ENCODE assay signal across 16 cellular contexts in genomic region chr21:43597052-43597451, GRCh38.
DNase-seq lines count a peak whose midpoint lies in the region; ATAC-seq and TF ChIP-seq lines count a peak whose summit lies in the region.
"Had no signal": no experiment of that assay in that cellular context is flagged by ENCODE, and none has a peak within 500 bp of the region (broad histone marks: within the 10 kb centered on the region; RNA-seq: fewer than 3 reads in every experiment).

No MANE protein-coding gene starts in this region.

- no peak overlapping the region for H2BK15ac ChIP-seq in mesendoderm (replicated peaks; ENCODE audit: low read depth)

- DNase-seq in AG20443 (ENCODE audit: low spot score): peak; percentile 62
- DNase-seq in NCI-H226: peak; percentile 91
- peak; percentile 82 for DNase-seq in mammary epithelial cell
- peak; percentile 36 for DNase-seq in mesendoderm
- DNase-seq in activated CD8-positive, alpha-beta memory T cell treated with anti-CD3 and anti-CD28 coated beads, Interleukin-2, amount 50 U/mL, for 48 hours: no peak
- no peak for DNase-seq in right atrium auricular region (ENCODE audit: low spot score)
- DNase-seq: activated CD8-positive, alpha-beta memory T cell treated with anti-CD3 and anti-CD28 coated beads for 24 hours; activated naive CD4-positive, alpha-beta T cell treated with anti-CD3 and anti-CD28 coated beads, Interleukin-2, amount 50 U/mL, for 16 hours; Kasumi-1; left ventricle myocardium inferior; nucleus accumbens; OCI-M1; uterus had no signal

- in situ Hi-C loops in mammary epithelial cell (cut with MboI; ENCODE audit: low sequenced_read_pairs in 2 of 2): no loop called here

- H3K9ac ChIP-seq in mammary epithelial cell (ENCODE audit: insufficient read depth, low read length) (peak overlapping the region; percentile 20), mesendoderm (ENCODE audit: low read length) (no peak overlapping the region)
- H3K9ac ChIP-seq: BLaER1 had no signal

- H3K23ac ChIP-seq in mesendoderm (ENCODE audit: low read length): no peak overlapping the region

- intact Hi-C loops in mammary epithelial cell (cut with micrococcal nuclease): no loop called here

- H3K4me3 ChIP-seq in mammary epithelial cell (replicated peaks in 1 of 3; ENCODE audit: insufficient read depth in 1 of 3, low read depth in 2 of 3, low read length in 3 of 3) (no peak overlapping the region), mesendoderm (ENCODE audit: low read length) (no peak overlapping the region), right atrium auricular region (no peak overlapping the region)
- H3K4me3 ChIP-seq: BLaER1, left ventricle myocardium inferior, uterus had no signal

- H3K79me1 ChIP-seq in mesendoderm (ENCODE audit: low read length): no peaks in the 10 kb centered on the region

- no peak overlapping the region for H2AFZ ChIP-seq in mammary epithelial cell (ENCODE audit: low read depth, low read length)

- H4K5ac ChIP-seq in mesendoderm (ENCODE audit: low read length): no peak overlapping the region

- H3K27ac ChIP-seq in mammary epithelial cell (ENCODE audit: insufficient read depth, low read depth, low read length) (peak overlapping the region; percentile 76), mesendoderm (ENCODE audit: low read depth, low read length) (no peak overlapping the region), right atrium auricular region (no peak overlapping the region)
- H3K27ac ChIP-seq: BLaER1, left ventricle myocardium inferior, uterus had no signal

- no TSS peak for BruUV-seq in mammary epithelial cell (replicated peaks; lab: Mats Ljungman, UMichigan)

- H4K8ac ChIP-seq in mesendoderm (ENCODE audit: low read depth, low read length): no peak overlapping the region

- no peaks in the 10 kb centered on the region for H3K36me3 ChIP-seq in mammary epithelial cell (ENCODE audit: insufficient read depth, low read length)
- H3K36me3 ChIP-seq in mesendoderm (ENCODE audit: control insufficient read depth, insufficient read depth, low read length): no peaks in the 10 kb centered on the region
- H3K36me3 ChIP-seq in right atrium auricular region: no peaks in the 10 kb centered on the region
- H3K36me3 ChIP-seq: BLaER1, left ventricle myocardium inferior, uterus had no signal

- H3K4ac ChIP-seq in mesendoderm (ENCODE audit: low read depth, low read length): no peak overlapping the region

- no peaks in the 10 kb centered on the region for H3K9me3 ChIP-seq in mammary epithelial cell (replicated peaks; ENCODE audit: insufficient read depth, low read length)
- no peaks in the 10 kb centered on the region for H3K9me3 ChIP-seq in right atrium auricular region
- H3K9me3 ChIP-seq: BLaER1, left ventricle myocardium inferior, uterus had no signal

- H3K79me2 ChIP-seq in mammary epithelial cell (ENCODE audit: insufficient read depth, low read length) (no peaks in the 10 kb centered on the region), mesendoderm (ENCODE audit: control insufficient read depth, insufficient read depth, low read length) (no peaks in the 10 kb centered on the region)

- dilution Hi-C loops in mammary epithelial cell (cut with HindIII; ENCODE audit: low sequenced_read_pairs): no loop called here

- no peak overlapping the region for H2BK5ac ChIP-seq in mesendoderm (ENCODE audit: low read length)

- peak overlapping the region; percentile 13 for H3K56ac ChIP-seq in mesendoderm (ENCODE audit: low read length)

- H3K18ac ChIP-seq in mesendoderm (ENCODE audit: low read length): no peak overlapping the region

- H3K27me3 ChIP-seq in mammary epithelial cell (ENCODE audit: insufficient read depth, low read length) (no peaks in the 10 kb centered on the region), mesendoderm (ENCODE audit: insufficient read depth, low read length, poor library complexity) (no peaks in the 10 kb centered on the region), right atrium auricular region (no peaks in the 10 kb centered on the region)
- H3K27me3 ChIP-seq: BLaER1, uterus had no signal

- WGBS in mammary epithelial cell (ENCODE audit: low coverage, missing lambda C conversion rate): 33% methylated on average over 1 of the region's 1 CpG
- WGBS in mesendoderm (ENCODE audit: extremely low coverage, insufficient coverage, low lambda C conversion rate): no CpG with 5 or more reads among the region's 1 CpG

- no peak overlapping the region for H2AK5ac ChIP-seq in mesendoderm (ENCODE audit: low read length)

- no peak for ATAC-seq in GM21717 (IDR thresholded peaks at IDR 0.05; ENCODE audit: unreplicated experiment)
- ATAC-seq in HG03354 (IDR thresholded peaks at IDR 0.05; ENCODE audit: poor library complexity, severe bottlenecking, unreplicated experiment): no peak

- H3K4me1 ChIP-seq in mammary epithelial cell (ENCODE audit: insufficient read depth, low read length) (peaks cover 52% of the 10 kb centered on the region), mesendoderm (ENCODE audit: control insufficient read depth, low read depth, low read length) (no peaks in the 10 kb centered on the region), right atrium auricular region (no peaks in the 10 kb centered on the region)
- H3K4me1 ChIP-seq: left ventricle myocardium inferior, uterus had no signal

- TF ChIP-seq CTCF in mammary epithelial cell (conservative IDR thresholded peaks at IDR 0.05 in 1 of 2, IDR thresholded peaks at IDR 0.05 in 1 of 2; ENCODE audit: extremely low read depth in 1 of 2, insufficient read depth in 1 of 2, low read depth in 1 of 2, low read length in 2 of 2) (no peak), right atrium auricular region (IDR thresholded peaks at IDR 0.05) (no peak)

- no peaks in the 10 kb centered on the region for H4K20me1 ChIP-seq in mammary epithelial cell (ENCODE audit: insufficient read depth, low read length)
- H4K20me1 ChIP-seq: BLaER1 had no signal

- H3K4me2 ChIP-seq in mammary epithelial cell (ENCODE audit: insufficient read depth, low read depth, low read length) (peak overlapping the region; percentile 11), mesendoderm (ENCODE audit: low read length) (no peak overlapping the region)
- H3K4me2 ChIP-seq: BLaER1 had no signal

- no peak overlapping the region for H2BK120ac ChIP-seq in mesendoderm (ENCODE audit: low read depth, low read length)

- CTCF ChIA-PET in mammary epithelial cell (lab: Charles Lee; ENCODE audit: low non-redundant PET): no interaction called here

Comparison
In these comparisons a context has a peak if more than half of its experiments do, and no peak if none do; other contexts are left out.
1. DNase-seq: peak in AG20443 (single experiment), NCI-H226 (single experiment), mammary epithelial cell (single experiment) and mesendoderm (single experiment); none in activated CD8-positive, alpha-beta memory T cell treated with anti-CD3 and anti-CD28 coated beads, Interleukin-2, amount 50 U/mL, for 48 hours (single experiment) and right atrium auricular region (single experiment).